Comparison of ENCODE assay signal across 15 cellular contexts in genomic region chrX:12443534-12444098, GRCh38.
DNase-seq lines count a peak whose midpoint lies in the region; ATAC-seq and TF ChIP-seq lines count a peak whose summit lies in the region.
"Had no signal": no experiment of that assay in that cellular context is flagged by ENCODE, and none has a peak within 500 bp of the region (broad histone marks: within the 10 kb centered on the region; RNA-seq: fewer than 3 reads in every experiment).

No MANE protein-coding gene starts in this region.

- TF ChIP-seq EP300 in transverse colon (IDR thresholded peaks at IDR 0.05; ENCODE audit: low read depth) (no peak), tibial nerve (IDR thresholded peaks at IDR 0.05) (no peak)

- ATAC-seq in GM19328 (IDR thresholded peaks at IDR 0.05; ENCODE audit: unreplicated experiment) (peak; percentile 81), HG02623 (IDR thresholded peaks at IDR 0.05; ENCODE audit: unreplicated experiment) (peak; percentile 91), HG03354 (IDR thresholded peaks at IDR 0.05; ENCODE audit: poor library complexity, severe bottlenecking, unreplicated experiment) (peak; percentile 85), left lung (no peak)

- H3K4me3 ChIP-seq in GM12864 (ENCODE audit: low read depth, low read length) (no peak overlapping the region), transverse colon (no peak overlapping the region), left lung (no peak overlapping the region), tibial nerve (no peak overlapping the region)

- intact Hi-C loops in transverse colon (cut with DNase I; ENCODE audit: low total_unique reads) (no loop called here), left lung (cut with DNase I) (no loop called here)

- H3K27me3 ChIP-seq in transverse colon: no peaks in the 10 kb centered on the region
- H3K27me3 ChIP-seq in left lung: no peaks in the 10 kb centered on the region
- H3K27me3 ChIP-seq in tibial nerve: no peaks in the 10 kb centered on the region

- H3K27ac ChIP-seq in transverse colon (no peak overlapping the region), left lung (no peak overlapping the region), tibial nerve (no peak overlapping the region)
- H3K27ac ChIP-seq: VCaP had no signal

- TF ChIP-seq POLR2A in transverse colon (IDR thresholded peaks at IDR 0.05) (no peak), tibial nerve (IDR thresholded peaks at IDR 0.05) (no peak)

- DNase-seq in GM12864 (ENCODE audit: low read depth) (peak; percentile 22), transverse colon (no peak), left lung (no peak), tibial nerve (ENCODE audit: low spot score in 2 of 2) (no peak)
- DNase-seq in activated CD4-positive, alpha-beta T cell treated with anti-CD3 and anti-CD28 coated beads, Interleukin-2, amount 50 U/mL, for 1 hour: no peak
- DNase-seq: activated effector memory CD4-positive, alpha-beta T cell treated with anti-CD3 and anti-CD28 coated beads, Interleukin-2, amount 50 U/mL, for 16 hours; DMS153; KG1; naive B cell; NCI-H2171; SHP77 had no signal

- TF ChIP-seq CTCF in GM12864 (IDR thresholded peaks at IDR 0.05; ENCODE audit: low read depth, low read length, missing control alignments) (no peak), transverse colon (IDR thresholded peaks at IDR 0.05) (no peak), left lung (IDR thresholded peaks at IDR 0.05) (no peak), tibial nerve (IDR thresholded peaks at IDR 0.05) (no peak)

- 70 to 90% methylated on average over 2 to 7 of the region's 7 CpGs for WGBS in transverse colon (ENCODE audit: low coverage in 1 of 2), 2 donors
- 61 to 72% methylated on average over 7 of the region's 7 CpGs for WGBS in tibial nerve, 2 donors

- H3K4me1 ChIP-seq in transverse colon: no peaks in the 10 kb centered on the region
- no peaks in the 10 kb centered on the region for H3K4me1 ChIP-seq in left lung
- no peaks in the 10 kb centered on the region for H3K4me1 ChIP-seq in tibial nerve

- in situ Hi-C loops in transverse colon (cut with MboI; ENCODE audit: low pct_ligation_motif_present in 1 of 4, low pct_unique_long_range_greater_than_20kb in 1 of 4, low sequenced_read_pairs in 3 of 4): no loop called here

- no peaks in the 10 kb centered on the region for H3K9me3 ChIP-seq in transverse colon
- no peaks in the 10 kb centered on the region for H3K9me3 ChIP-seq in left lung
- no peaks in the 10 kb centered on the region for H3K9me3 ChIP-seq in tibial nerve

- no peaks in the 10 kb centered on the region for H3K36me3 ChIP-seq in transverse colon
- no peaks in the 10 kb centered on the region for H3K36me3 ChIP-seq in left lung
- no peaks in the 10 kb centered on the region for H3K36me3 ChIP-seq in tibial nerve
